ENCODE assay signal across 8 cellular contexts in genomic region chr6:25962368-25963127, GRCh38. TPM values are rescaled to one million over a fixed set of nuclear protein-coding genes. Genes with fewer than 3 reads are reported as not detected.
DNase-seq lines count a peak whose midpoint lies in the region; ATAC-seq, FAIRE-seq and TF ChIP-seq lines count a peak whose summit lies in the region.

TRIM38 (plus strand) TSS chr6:25962802; CDS start chr6:25966523, 3,721 bp downstream.

- H3K4me1 Mint-ChIP-seq in chondrocyte (ENCODE audit: low read depth), result peaks cover 43% of the 10 kb centered on the region

- TF ChIP-seq CTCF in chondrocyte (IDR thresholded peaks at IDR 0.05), result no peak

- FAIRE-seq in H54 (lab: Jason Lieb, UNC), result peak; percentile 91

- peak within 1 kb of the TSS; percentile 90 for H3K4me3 Mint-ChIP-seq in chondrocyte (ENCODE audit: unreplicated experiment)

- peaks cover 12% of the 10 kb centered on the region for H3K36me3 Mint-ChIP-seq in chondrocyte (ENCODE audit: low read depth)

- H3K27ac Mint-ChIP-seq in chondrocyte (ENCODE audit: unreplicated experiment), result peak within 1 kb of the TSS; percentile 99

- ATAC-seq in left lobe of liver, result peak; percentile 92

- DNase-seq in H54 (ENCODE audit: insufficient read length, low spot score) (peak; percentile 57), LoVo (ENCODE audit: low spot score) (peak; percentile 82), chondrocyte (ENCODE audit: low spot score) (no peak), left lobe of liver (ENCODE audit: low spot score) (peak; percentile 77), NCI-H2196 treated with DMSO at 0.1 percent for 48 hours (lab: John Stamatoyannopoulos, UW; ENCODE audit: unreplicated experiment) (no peak)
- DNase-seq in activated CD4-positive, CD25-positive, alpha-beta regulatory T cell (lab: John Stamatoyannopoulos, UW), result peak; percentile 14 to 61 (median 41)
- DNase-seq in stimulated activated CD4-positive, alpha-beta T cell treated with anti-CD3 and anti-CD28 coated beads, Interleukin-4, amount 100 ng/mL, for 48 hours (ENCODE audit: low read depth in 2 of 2), result peak; percentile 39 to 68

- H3K4me3 ChIP-seq in GM08714 (ENCODE audit: low read length), result peak within 1 kb of the TSS; percentile 88

- TF ChIP-seq POLR2A in H54 (IDR thresholded peaks at IDR 0.05; ENCODE audit: low read depth, low read length), result peak; percentile 77

- H3K27me3 Mint-ChIP-seq in chondrocyte (ENCODE audit: low read depth), result no peaks in the 10 kb centered on the region

- peaks cover 8% of the 10 kb centered on the region for H3K9me3 Mint-ChIP-seq in chondrocyte (ENCODE audit: low read depth)

RNA-seq across cellular contexts. Expression of gene TRIM38, which starts in this region (rescaled TPM):
- total RNA-seq in chondrocyte (7.1 to 7.4 TPM (median 7.2 TPM) in 3 replicates), left lobe of liver (4.3 TPM)

Comparison
In these comparisons a context has a peak if more than half of its experiments do, and no peak if none do; other contexts are left out.
1. DNase-seq: peak in H54 (single experiment), LoVo (single experiment), activated CD4-positive, CD25-positive, alpha-beta regulatory T cell (4 of 4), left lobe of liver (single experiment) and stimulated activated CD4-positive, alpha-beta T cell treated with anti-CD3 and anti-CD28 coated beads, Interleukin-4, amount 100 ng/mL, for 48 hours (2 of 2); none in chondrocyte (single experiment) and NCI-H2196 treated with DMSO at 0.1 percent for 48 hours (single experiment).